8 cellular contexts compared by ENCODE assay signal in the genomic region with DNA sequence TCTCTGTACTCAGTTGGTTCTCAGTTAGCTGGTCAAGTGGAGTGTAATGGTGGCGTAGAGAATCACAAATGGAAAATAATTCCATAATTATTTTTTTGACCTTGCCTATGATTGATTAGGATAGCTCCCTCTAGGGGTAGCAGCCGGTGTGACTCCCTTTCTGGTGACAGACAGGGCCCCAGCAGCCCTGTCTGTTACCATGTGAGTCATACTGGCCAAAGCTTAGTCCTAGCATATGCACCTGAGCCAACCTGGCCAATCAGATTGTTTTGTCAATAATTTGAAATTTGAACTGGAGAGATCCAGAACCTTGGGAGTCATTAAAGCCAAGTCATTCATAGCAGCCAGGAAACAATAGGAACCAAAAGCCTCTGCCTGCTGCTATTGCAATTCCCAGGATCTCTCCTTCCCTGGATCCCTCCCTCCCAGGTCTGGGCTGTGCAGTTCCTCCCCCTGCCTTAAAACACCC. TPM values are rescaled to one million over a fixed set of nuclear protein-coding genes. Genes with fewer than 3 reads are reported as not detected.
DNase-seq lines count a peak whose midpoint lies in the region; ATAC-seq and TF ChIP-seq lines count a peak whose summit lies in the region.

No MANE protein-coding gene starts in this region.

- CTCF ChIA-PET in A673 (lab: Charles Lee), result interaction anchor here (0.6 to 2.1 kb wide), 13 partner anchors 10 to 330 kb away, joined by 3 to 10 read pairs (median 4); partner anchors contain the start of genes CDK5RAP3, PRR15L and SCRN2
- CTCF ChIA-PET in Panc1 (lab: Charles Lee), result interaction anchor here (0.6 to 1.4 kb wide), 9 partner anchors 10 to 272 kb away, joined by 3 to 19 read pairs (median 5); partner anchors contain the start of gene CDK5RAP3

- H3K4me3 ChIP-seq in A673 (ENCODE audit: low read depth, low read length, poor library complexity, severe bottlenecking) (no peak overlapping the region), KMS-11 (IDR thresholded peaks at IDR 0.05; ENCODE audit: insufficient read depth, low read depth, low read length) (no peak overlapping the region), Panc1 (ENCODE audit: low read depth in 2 of 2, low read length in 2 of 2) (no peak overlapping the region), esophagus (ENCODE audit: low read depth in 1 of 2, low read length in 2 of 2) (no peak overlapping the region)

- no peak overlapping the region for H3K4me2 ChIP-seq in KMS-11

- ATAC-seq in GM18520 (IDR thresholded peaks at IDR 0.05; ENCODE audit: unreplicated experiment) (peak; percentile 63), Panc1 (peak; percentile 74)

- peaks cover 12% of the 10 kb centered on the region; the same call in 1 of the 2 replicates for H3K79me2 ChIP-seq in KMS-11 (ENCODE audit: insufficient read depth, low read depth)

- peaks cover 69% of the 10 kb centered on the region for H3K4me1 Mint-ChIP-seq in activated T-cell treated with anti-CD3 and anti-CD28 coated beads, Interleukin-2, amount 50 U/mL, for 24 hours (ENCODE audit: low read depth)
- peaks cover 10% of the 10 kb centered on the region for H3K4me1 Mint-ChIP-seq in nephron

- H3K36me3 ChIP-seq in A673 (ENCODE audit: insufficient read depth, low read length, poor library complexity, severe bottlenecking) (no peaks in the 10 kb centered on the region), KMS-11 (ENCODE audit: insufficient read depth) (no peaks in the 10 kb centered on the region; the same call in 1 of the 2 replicates), Panc1 (ENCODE audit: control insufficient read depth, insufficient read depth, low read length) (no peaks in the 10 kb centered on the region; the same call in 1 of the 2 replicates), esophagus (ENCODE audit: control insufficient read depth in 2 of 2, insufficient read depth in 2 of 2, low read length in 1 of 2) (peaks cover 0 to 3% of the 10 kb centered on the region in 2 donors)

- DNase-seq in A673 (ENCODE audit: low spot score) (peak; percentile 71), Panc1 (ENCODE audit: low read depth, low spot score) (peak; percentile 68)
- DNase-seq in activated T-cell treated with anti-CD3 and anti-CD28 coated beads, Interleukin-2, amount 50 U/mL, for 24 hours, result peak; percentile 79
- peak; percentile 68 for DNase-seq in stimulated activated naive CD4-positive, alpha-beta T cell treated with Interleukin-2 at 50 U/mL for 16 hours (lab: John Stamatoyannopoulos, UW)

- no peak overlapping the region for H3K4me3 Mint-ChIP-seq in activated T-cell treated with anti-CD3 and anti-CD28 coated beads, Interleukin-2, amount 50 U/mL, for 24 hours
- no peak overlapping the region for H3K4me3 Mint-ChIP-seq in nephron

- H3K27ac ChIP-seq in A673 (ENCODE audit: low read depth, low read length, poor library complexity, severe bottlenecking) (no peak overlapping the region), KMS-11 (no peak overlapping the region), Panc1 (ENCODE audit: low read length) (no peak overlapping the region), esophagus (ENCODE audit: low read depth in 2 of 2, low read length in 1 of 2) (peak overlapping the region; percentile 14 to 75)

- H2AFZ ChIP-seq in KMS-11 (ENCODE audit: low read depth), result no peak overlapping the region

- peaks cover 85% of the 10 kb centered on the region for H3K36me3 Mint-ChIP-seq in activated T-cell treated with anti-CD3 and anti-CD28 coated beads, Interleukin-2, amount 50 U/mL, for 24 hours (ENCODE audit: low read depth)
- no peaks in the 10 kb centered on the region for H3K36me3 Mint-ChIP-seq in nephron (ENCODE audit: low read depth)

- no peaks in the 10 kb centered on the region for H3K9me3 ChIP-seq in A673 (ENCODE audit: low read depth, low read length, poor library complexity, severe bottlenecking)
- no peaks in the 10 kb centered on the region for H3K9me3 ChIP-seq in Panc1 (ENCODE audit: control insufficient read depth, insufficient read depth, low read depth, low read length)
- no peaks in the 10 kb centered on the region for H3K9me3 ChIP-seq in esophagus (ENCODE audit: control insufficient read depth in 2 of 2, insufficient read depth in 1 of 2, low read depth in 1 of 2, low read length in 1 of 2)

- intact Hi-C loops in A673 (cut with micrococcal nuclease; ENCODE audit: unreplicated experiment), result loop anchor here (10.0 kb wide), 1 partner anchor 102 kb away; the partner anchor contains the start of gene SCRN2
- intact Hi-C loops in Panc1 (cut with micrococcal nuclease; ENCODE audit: unreplicated experiment), result no loop called here

- no TSS peak for BruUV-seq in A673 (replicated peaks; lab: Mats Ljungman, UMichigan)
- BruUV-seq in Panc1 (replicated peaks; lab: Mats Ljungman, UMichigan), result no TSS peak

- no peak overlapping the region for H3K9ac ChIP-seq in KMS-11

- H3K27me3 Mint-ChIP-seq in activated T-cell treated with anti-CD3 and anti-CD28 coated beads, Interleukin-2, amount 50 U/mL, for 24 hours, result no peaks in the 10 kb centered on the region
- no peaks in the 10 kb centered on the region for H3K27me3 Mint-ChIP-seq in nephron (ENCODE audit: low read depth)

- no peaks in the 10 kb centered on the region for H4K20me1 ChIP-seq in KMS-11 (ENCODE audit: insufficient read depth)

- POLR2A ChIA-PET in A673 (lab: Charles Lee; ENCODE audit: low non-redundant PET) (no interaction called here), Panc1 (lab: Charles Lee) (interaction anchor here (0.5 to 0.7 kb wide), 3 partner anchors 20 to 67 kb away, joined by 3 to 7 read pairs (median 3); no protein-coding TSS in a partner anchor)

- in situ Hi-C loops in Panc1 (cut with HindIII; ENCODE audit: low pct_unique_long_range_greater_than_20kb, low sequenced_read_pairs), result no loop called here

- peaks cover 9% of the 10 kb centered on the region for H3K4me1 ChIP-seq in A673 (ENCODE audit: insufficient read depth, low read length, poor library complexity, severe bottlenecking)
- H3K4me1 ChIP-seq in KMS-11 (ENCODE audit: low read depth, poor library complexity, severe bottlenecking), result peaks cover 44% of the 10 kb centered on the region
- H3K4me1 ChIP-seq in Panc1 (ENCODE audit: control insufficient read depth, insufficient read depth, low read length), result peaks cover 19% of the 10 kb centered on the region
- peaks cover 4 to 12% of the 10 kb centered on the region in 2 donors for H3K4me1 ChIP-seq in esophagus (ENCODE audit: control insufficient read depth in 2 of 2, insufficient read depth in 2 of 2, low read length in 1 of 2)

- H3K27me3 ChIP-seq in A673 (replicated peaks; ENCODE audit: insufficient read depth, low read depth, low read length, poor library complexity) (no peaks in the 10 kb centered on the region), KMS-11 (ENCODE audit: insufficient read depth, low read depth) (no peaks in the 10 kb centered on the region), Panc1 (ENCODE audit: control insufficient read depth, insufficient read depth, low read length) (no peaks in the 10 kb centered on the region), esophagus (ENCODE audit: control insufficient read depth in 1 of 2, insufficient read depth in 2 of 2, low read length in 2 of 2) (no peaks in the 10 kb centered on the region)

- H3K27ac Mint-ChIP-seq in activated T-cell treated with anti-CD3 and anti-CD28 coated beads, Interleukin-2, amount 50 U/mL, for 24 hours, result peak overlapping the region; percentile 74
- peak overlapping the region in 2 of 3 experiments; percentile 68 to 70 for H3K27ac Mint-ChIP-seq in nephron

- H3K9me3 Mint-ChIP-seq in activated T-cell treated with anti-CD3 and anti-CD28 coated beads, Interleukin-2, amount 50 U/mL, for 24 hours, result no peaks in the 10 kb centered on the region
- no peaks in the 10 kb centered on the region for H3K9me3 Mint-ChIP-seq in nephron

- WGBS in esophagus, 2 donors, result 12 to 16% methylated on average over 2 of the region's 2 CpGs

- TF ChIP-seq CTCF in A673 (conservative IDR thresholded peaks at IDR 0.05; ENCODE audit: low read depth, low read length) (peak; percentile 92), KMS-11 (conservative IDR thresholded peaks at IDR 0.05; ENCODE audit: low read depth, low read length) (peak; percentile 90), Panc1 (IDR thresholded peaks at IDR 0.05) (peak; percentile 94), nephron (IDR thresholded peaks at IDR 0.05; ENCODE audit: unreplicated experiment in 3 of 3) (peak; percentile 66 to 77 (median 77))

RNA-seq across cellular contexts. Expression of gene PNPO, which starts 5.6 kb away (rescaled TPM):
- total RNA-seq in A673 (2021) (12.3 and 14.6 TPM in 2 replicates), Panc1 (2021; ENCODE audit: unreplicated experiment) (20.1 TPM)
- 19.3 TPM for polyA plus RNA-seq in Panc1 (2012; ENCODE audit: insufficient read length)
- polyA plus RNA-seq in esophagus, result 1 to 10 TPM; 9.5 to 9.6 TPM

RNA-seq across cellular contexts. Expression of gene PRR15L, which starts 10.7 kb away (rescaled TPM):
- not detected in 2 replicates for total RNA-seq in A673 (2021)
- total RNA-seq in Panc1 (2021; ENCODE audit: unreplicated experiment), result 0.18 TPM
- not detected for polyA plus RNA-seq in Panc1 (2012; ENCODE audit: insufficient read length)
- polyA plus RNA-seq in esophagus, result 10 to 100 TPM in 1 of 2 donors, 1 to 10 TPM in 1; 8.8 to 15.2 TPM

RNA-seq across cellular contexts. Expression of gene CDK5RAP3, which starts 23.9 kb away (rescaled TPM):
- total RNA-seq in A673 (2021) (172 and 204 TPM in 2 replicates), Panc1 (2021; ENCODE audit: unreplicated experiment) (193 TPM)
- 137 TPM for polyA plus RNA-seq in Panc1 (2012; ENCODE audit: insufficient read length)
- 100 to 1,000 TPM; 103 to 217 TPM for polyA plus RNA-seq in esophagus

RNA-seq across cellular contexts. Expression of gene SP2, which starts 50.9 kb away (rescaled TPM):
- 19.5 and 29.1 TPM in 2 replicates for total RNA-seq in A673 (2021)
- 25.6 TPM for total RNA-seq in Panc1 (2021; ENCODE audit: unreplicated experiment)
- 32.1 TPM for polyA plus RNA-seq in Panc1 (2012; ENCODE audit: insufficient read length)
- 10 to 100 TPM in 1 of 2 donors, 1 to 10 TPM in 1; 5.4 to 10.7 TPM for polyA plus RNA-seq in esophagus

Comparison
In these comparisons a context has a peak if more than half of its experiments do, and no peak if none do; other contexts are left out.
1. H3K27ac ChIP-seq: peak in esophagus (2 of 2); none in A673 (single experiment), KMS-11 (single experiment) and Panc1 (single experiment).
2. Peak in every context shown above with its lines, with median percentiles within 50 percentile points of each other: DNase-seq and CTCF ChIP-seq.